Comparison of ENCODE assay signal across 8 cellular contexts in genomic region chr11:118917488-118918127, GRCh38. TPM values are rescaled to one million over a fixed set of nuclear protein-coding genes. Genes with fewer than 3 reads are reported as not detected.
DNase-seq lines count a peak whose midpoint lies in the region; ATAC-seq and TF ChIP-seq lines count a peak whose summit lies in the region.

No MANE protein-coding gene starts in this region.

- no peak for TF ChIP-seq CTCF in AG04450 (IDR thresholded peaks at IDR 0.05; ENCODE audit: low read depth, low read length)

- peak overlapping the region; percentile 100 for H3K27ac Mint-ChIP-seq in activated CD4-positive, alpha-beta memory T cell treated with anti-CD3 and anti-CD28 coated beads for 36 hours
- H3K27ac Mint-ChIP-seq in natural killer cell treated with Interleukin-12 subunit alpha and Interleukin-12 subunit beta and Interleukin-15 and Interleukin-18, amount 100 ng/mL, for 72 hours, result peak overlapping the region; percentile 97 to 99

- intact Hi-C loops in activated CD4-positive, alpha-beta memory T cell treated with anti-CD3 and anti-CD28 coated beads for 36 hours (cut with micrococcal nuclease), result no loop called here

- H3K4me1 ChIP-seq in esophagus (ENCODE audit: control insufficient read depth in 2 of 2, insufficient read depth in 2 of 2, low read length in 1 of 2), result peaks cover 40 to 77% of the 10 kb centered on the region in 2 donors

- H3K9me3 ChIP-seq in AG04450 (ENCODE audit: control insufficient read depth, insufficient read depth, low read length), result no peaks in the 10 kb centered on the region; the same call in 1 of the 2 replicates
- H3K9me3 ChIP-seq in esophagus (ENCODE audit: control insufficient read depth in 2 of 2, insufficient read depth in 1 of 2, low read depth in 1 of 2, low read length in 1 of 2), result no peaks in the 10 kb centered on the region

- no peak for DNase-seq in AG04450 (ENCODE audit: low read depth, low spot score)
- DNase-seq in HK-2 (ENCODE audit: unreplicated experiment), result peak; percentile 38
- DNase-seq in activated CD4-positive, alpha-beta memory T cell treated with anti-CD3 and anti-CD28 coated beads for 36 hours, result peak; percentile 81
- DNase-seq in natural killer cell treated with Interleukin-12 subunit alpha and Interleukin-12 subunit beta and Interleukin-15 and Interleukin-18, amount 100 ng/mL, for 72 hours (ENCODE audit: low spot score), result peak; percentile 81
- no peak for DNase-seq in GDM1 (lab: John Stamatoyannopoulos, UW)

- H3K27me3 ChIP-seq in AG04450 (ENCODE audit: control insufficient read depth, insufficient read depth, low read length), result no peaks in the 10 kb centered on the region
- H3K27me3 ChIP-seq in esophagus (ENCODE audit: control insufficient read depth in 1 of 2, insufficient read depth in 2 of 2, low read length in 2 of 2), result no peaks in the 10 kb centered on the region

- CTCF ChIA-PET in AG04450 (lab: Charles Lee), result interaction anchor here (1.2 kb wide), 2 partner anchors 8 to 13 kb away, joined by 3 to 5 read pairs; partner anchors contain the start of gene BCL9L
- CTCF ChIA-PET in activated CD4-positive, alpha-beta memory T cell treated with anti-CD3 and anti-CD28 coated beads for 36 hours (lab: Charles Lee), result interaction anchor here (15.0 kb wide), 1 partner anchor 13 kb away, joined by 311 read pairs; the partner anchor contains the start of gene BCL9L

- POLR2A ChIA-PET in AG04450 (lab: Yijun Ruan, JAX), result interaction anchor here (1.0 kb wide), 1 partner anchor 8 kb away, joined by 4 read pairs; the partner anchor contains the start of gene BCL9L
- POLR2A ChIA-PET in activated CD4-positive, alpha-beta memory T cell treated with anti-CD3 and anti-CD28 coated beads for 36 hours (lab: Charles Lee), result no interaction called here

- no peaks in the 10 kb centered on the region for H3K9me3 Mint-ChIP-seq in activated CD4-positive, alpha-beta memory T cell treated with anti-CD3 and anti-CD28 coated beads for 36 hours
- no peaks in the 10 kb centered on the region for H3K9me3 Mint-ChIP-seq in natural killer cell treated with Interleukin-12 subunit alpha and Interleukin-12 subunit beta and Interleukin-15 and Interleukin-18, amount 100 ng/mL, for 72 hours

- H3K4me1 Mint-ChIP-seq in activated CD4-positive, alpha-beta memory T cell treated with anti-CD3 and anti-CD28 coated beads for 36 hours (ENCODE audit: low read depth), result peaks cover 89% of the 10 kb centered on the region
- peaks cover 69 to 76% of the 10 kb centered on the region in 2 donors for H3K4me1 Mint-ChIP-seq in natural killer cell treated with Interleukin-12 subunit alpha and Interleukin-12 subunit beta and Interleukin-15 and Interleukin-18, amount 100 ng/mL, for 72 hours (ENCODE audit: low read depth in 2 of 2)

- WGBS in esophagus, 2 donors, result 7 to 10% methylated on average over 13 of the region's 13 CpGs

- peak overlapping the region; percentile 96 for H3K27ac ChIP-seq in AG04450 (ENCODE audit: low read depth, low read length)
- H3K27ac ChIP-seq in esophagus (ENCODE audit: low read depth in 2 of 2, low read length in 1 of 2), result peak overlapping the region; percentile 98 to 99

- H3K27me3 Mint-ChIP-seq in activated CD4-positive, alpha-beta memory T cell treated with anti-CD3 and anti-CD28 coated beads for 36 hours, result no peaks in the 10 kb centered on the region
- H3K27me3 Mint-ChIP-seq in natural killer cell treated with Interleukin-12 subunit alpha and Interleukin-12 subunit beta and Interleukin-15 and Interleukin-18, amount 100 ng/mL, for 72 hours, result no peaks in the 10 kb centered on the region

- peak; percentile 60 to 81 for ATAC-seq in natural killer cell treated with Interleukin-12 subunit alpha and Interleukin-12 subunit beta and Interleukin-15 and Interleukin-18, amount 100 ng/mL, for 72 hours
- ATAC-seq in HG03039 (IDR thresholded peaks at IDR 0.05; ENCODE audit: unreplicated experiment), result no peak
- ATAC-seq in HG02938 (IDR thresholded peaks at IDR 0.05; ENCODE audit: unreplicated experiment), result no peak

- peak overlapping the region; percentile 92 for H3K4me3 Mint-ChIP-seq in activated CD4-positive, alpha-beta memory T cell treated with anti-CD3 and anti-CD28 coated beads for 36 hours
- H3K4me3 Mint-ChIP-seq in natural killer cell treated with Interleukin-12 subunit alpha and Interleukin-12 subunit beta and Interleukin-15 and Interleukin-18, amount 100 ng/mL, for 72 hours, result peak overlapping the region; percentile 78

- peaks cover 4% of the 10 kb centered on the region for H3K36me3 Mint-ChIP-seq in activated CD4-positive, alpha-beta memory T cell treated with anti-CD3 and anti-CD28 coated beads for 36 hours
- no peaks in the 10 kb centered on the region for H3K36me3 Mint-ChIP-seq in natural killer cell treated with Interleukin-12 subunit alpha and Interleukin-12 subunit beta and Interleukin-15 and Interleukin-18, amount 100 ng/mL, for 72 hours

- no peaks in the 10 kb centered on the region for H3K36me3 ChIP-seq in esophagus (ENCODE audit: control insufficient read depth in 2 of 2, insufficient read depth in 2 of 2, low read length in 1 of 2)

- H3K4me3 ChIP-seq in AG04450 (ENCODE audit: low read depth, low read length) (peak overlapping the region; percentile 53), esophagus (ENCODE audit: low read depth in 1 of 2, low read length in 2 of 2) (peak overlapping the region; percentile 7 to 12)

RNA-seq across cellular contexts. Expression of gene BCL9L, which starts 8.1 kb away (rescaled TPM):
- polyA plus RNA-seq in AG04450 (2011; rRNA removed), result 2.5 and 5.7 TPM in 2 replicates
- polyA minus RNA-seq in AG04450 (2011; rRNA and poly(A)+ RNA removed), result 6.5 and 7.3 TPM in 2 replicates
- 10 to 100 TPM; 28.2 to 31.8 TPM for total RNA-seq in activated CD4-positive, alpha-beta memory T cell treated with anti-CD3 and anti-CD28 coated beads for 36 hours
- 10 to 100 TPM in 1 of 2 donors, 1 to 10 TPM in 1; 8.5 to 30.4 TPM for polyA plus RNA-seq in esophagus
- 10 to 100 TPM; 33.5 to 62.2 TPM for total RNA-seq in natural killer cell treated with Interleukin-12 subunit alpha and Interleukin-12 subunit beta and Interleukin-15 and Interleukin-18, amount 100 ng/mL, for 72 hours

RNA-seq across cellular contexts. Expression of gene CXCR5, which starts 33.9 kb away (rescaled TPM):
- polyA plus RNA-seq in AG04450 (2011; rRNA removed), result not detected in 2 replicates
- not detected in 2 replicates for polyA minus RNA-seq in AG04450 (2011; rRNA and poly(A)+ RNA removed)
- 10 to 100 TPM; 28.0 to 28.3 TPM for total RNA-seq in activated CD4-positive, alpha-beta memory T cell treated with anti-CD3 and anti-CD28 coated beads for 36 hours
- under 1 TPM; 0.11 to 0.18 TPM for polyA plus RNA-seq in esophagus
- total RNA-seq in natural killer cell treated with Interleukin-12 subunit alpha and Interleukin-12 subunit beta and Interleukin-15 and Interleukin-18, amount 100 ng/mL, for 72 hours, result 1 to 10 TPM; 3.1 to 6.3 TPM

RNA-seq across cellular contexts. Expression of gene UPK2, which starts 38.5 kb away (rescaled TPM):
- 0.20 TPM in 1 of 2 replicates, not detected in the other for polyA plus RNA-seq in AG04450 (2011; rRNA removed)
- not detected in 2 replicates for polyA minus RNA-seq in AG04450 (2011; rRNA and poly(A)+ RNA removed)
- total RNA-seq in activated CD4-positive, alpha-beta memory T cell treated with anti-CD3 and anti-CD28 coated beads for 36 hours, result not detected
- 10 to 100 TPM in 1 of 2 donors, 1 to 10 TPM in 1; 1.1 to 11.2 TPM for polyA plus RNA-seq in esophagus
- 1 to 10 TPM in 1 of 2 donors, under 1 TPM in 1; 0.64 to 1.1 TPM for total RNA-seq in natural killer cell treated with Interleukin-12 subunit alpha and Interleukin-12 subunit beta and Interleukin-15 and Interleukin-18, amount 100 ng/mL, for 72 hours

RNA-seq across cellular contexts. Expression of gene FOXR1, which starts 54.0 kb away (rescaled TPM):
- polyA plus RNA-seq in AG04450 (2011; rRNA removed), result not detected in 2 replicates
- not detected in 2 replicates for polyA minus RNA-seq in AG04450 (2011; rRNA and poly(A)+ RNA removed)
- total RNA-seq in activated CD4-positive, alpha-beta memory T cell treated with anti-CD3 and anti-CD28 coated beads for 36 hours, result not detected
- polyA plus RNA-seq in esophagus, result not detected
- not detected for total RNA-seq in natural killer cell treated with Interleukin-12 subunit alpha and Interleukin-12 subunit beta and Interleukin-15 and Interleukin-18, amount 100 ng/mL, for 72 hours

Comparison
In these comparisons a context has a peak if more than half of its experiments do, and no peak if none do; other contexts are left out.
1. DNase-seq: peak in HK-2 (single experiment), activated CD4-positive, alpha-beta memory T cell treated with anti-CD3 and anti-CD28 coated beads for 36 hours (single experiment) and natural killer cell treated with Interleukin-12 subunit alpha and Interleukin-12 subunit beta and Interleukin-15 and Interleukin-18, amount 100 ng/mL, for 72 hours (single experiment); none in AG04450 (single experiment) and GDM1 (single experiment).
2. ATAC-seq: peak in natural killer cell treated with Interleukin-12 subunit alpha and Interleukin-12 subunit beta and Interleukin-15 and Interleukin-18, amount 100 ng/mL, for 72 hours (2 of 2); none in HG03039 (single experiment) and HG02938 (single experiment).